8 cellular contexts compared by ENCODE assay signal in the genomic region with DNA sequence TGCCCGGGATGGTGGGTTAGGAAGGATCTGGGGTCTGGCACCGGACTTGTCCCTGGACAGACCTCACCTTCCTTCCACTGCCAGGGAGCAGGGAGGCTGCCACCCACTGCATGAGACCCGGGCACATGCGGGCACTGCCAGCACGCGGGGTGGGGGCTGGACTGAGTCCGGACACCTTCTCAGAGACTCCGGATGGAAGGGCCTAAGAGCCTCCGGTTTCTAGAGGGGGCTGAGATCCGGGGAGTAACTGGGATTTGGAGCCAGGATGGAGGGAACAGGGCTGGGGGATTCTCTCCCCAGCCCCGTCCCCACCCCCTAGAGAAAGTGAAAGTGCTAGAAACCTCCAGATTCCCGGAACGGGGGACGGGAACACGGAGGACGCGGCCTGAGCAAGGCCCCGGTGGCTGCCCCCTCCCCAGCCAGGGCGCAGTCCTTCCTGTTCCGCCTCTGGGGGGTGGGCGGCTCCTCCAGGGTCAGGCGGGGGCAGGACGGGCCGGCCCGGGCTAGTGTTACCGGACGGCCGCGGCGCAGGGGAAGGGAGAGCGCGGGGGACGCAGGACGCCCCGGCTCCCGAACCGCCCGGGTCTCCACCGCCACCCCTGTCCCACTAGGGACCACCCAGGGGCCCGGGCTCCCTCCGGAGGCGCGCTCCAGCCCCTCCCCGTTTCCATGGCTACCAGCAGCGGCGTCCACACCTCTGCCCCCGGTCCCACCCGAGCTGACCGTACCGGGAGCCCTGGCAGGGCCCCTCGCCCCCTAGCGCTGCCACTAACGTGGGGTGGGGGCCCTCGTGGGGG. TPM values are rescaled to one million over a fixed set of nuclear protein-coding genes. Genes with fewer than 3 reads are reported as not detected.
A peak's percentile ranks its signal among the peaks of the same experiment; 100 is the strongest.
DNase-seq lines count a peak whose midpoint lies in the region; ATAC-seq and TF ChIP-seq lines count a peak whose summit lies in the region.

No MANE protein-coding gene starts in this region.

- H3K9ac ChIP-seq in endodermal cell (ENCODE audit: extremely low read depth, low read length, poor library complexity, severe bottlenecking), result peak overlapping the region; percentile 68

- WGBS in endodermal cell (ENCODE audit: insufficient coverage in 1 of 2, insufficient read length in 1 of 2), 2 experiments, result 11 to 53% methylated on average over 4 to 54 of the region's 54 CpGs

- peak overlapping the region; percentile 84 for H3K4me3 ChIP-seq in endodermal cell (ENCODE audit: low read length)
- H3K4me3 ChIP-seq in muscle layer of duodenum (ENCODE audit: low read depth in 1 of 2, low read length in 2 of 2), result peak overlapping the region; percentile 82

- no peaks in the 10 kb centered on the region for H3K9me3 ChIP-seq in endodermal cell (ENCODE audit: control insufficient read depth, low read length)
- no peaks in the 10 kb centered on the region for H3K9me3 ChIP-seq in muscle layer of duodenum (ENCODE audit: control insufficient read depth in 1 of 2, low read length in 2 of 2)

- H3K27me3 ChIP-seq in endodermal cell (ENCODE audit: control insufficient read depth, insufficient read depth, low read length, poor library complexity, severe bottlenecking), result no peaks in the 10 kb centered on the region
- no peaks in the 10 kb centered on the region for H3K27me3 ChIP-seq in muscle layer of duodenum (ENCODE audit: low read depth, low read length)

- ATAC-seq in HG03039 (IDR thresholded peaks at IDR 0.05; ENCODE audit: unreplicated experiment), result peak; percentile 12

- H3K27me3 Mint-ChIP-seq in activated CD4-positive, alpha-beta T cell treated with anti-CD3 and anti-CD28 coated beads, Interleukin-2, amount 10 ng/mL, durations not matched to agents 24 days and 14 days, result peaks cover 2% of the 10 kb centered on the region
- H3K27me3 Mint-ChIP-seq in T-helper 2 cell treated with Interferon-gamma antibody and Interleukin-4, amounts not matched to agents 5 μg/mL and 100 μg/mL, for 36 hours (ENCODE audit: low read depth), result peaks cover 3% of the 10 kb centered on the region
- no peaks in the 10 kb centered on the region for H3K27me3 Mint-ChIP-seq in endodermal cell (ENCODE audit: insufficient read depth)

- H3K36me3 ChIP-seq in endodermal cell (ENCODE audit: control insufficient read depth, insufficient read depth, low read length) (peaks cover 9% of the 10 kb centered on the region), muscle layer of duodenum (ENCODE audit: control insufficient read depth in 1 of 2, insufficient read depth in 2 of 2, low read length in 2 of 2) (no peaks in the 10 kb centered on the region)

- H3K27ac ChIP-seq in endodermal cell (ENCODE audit: low read depth, low read length) (peak overlapping the region; percentile 53), muscle layer of duodenum (ENCODE audit: low read length) (peak overlapping the region; percentile 80)

- H3K4me1 ChIP-seq in endodermal cell (ENCODE audit: control insufficient read depth, insufficient read depth, low read length), result peaks cover 9% of the 10 kb centered on the region
- H3K4me1 ChIP-seq in muscle layer of duodenum (ENCODE audit: control insufficient read depth in 1 of 2, insufficient read depth in 2 of 2, low read length in 2 of 2), result peaks cover 7 to 29% of the 10 kb centered on the region in 2 donors

- peaks cover 34% of the 10 kb centered on the region for H3K4me1 Mint-ChIP-seq in activated CD4-positive, alpha-beta T cell treated with anti-CD3 and anti-CD28 coated beads, Interleukin-2, amount 10 ng/mL, durations not matched to agents 24 days and 14 days
- H3K4me1 Mint-ChIP-seq in T-helper 2 cell treated with Interferon-gamma antibody and Interleukin-4, amounts not matched to agents 5 μg/mL and 100 μg/mL, for 36 hours (ENCODE audit: low read depth), result peaks cover 33% of the 10 kb centered on the region
- peaks cover 24% of the 10 kb centered on the region for H3K4me1 Mint-ChIP-seq in endodermal cell

- TF ChIP-seq CTCF in endodermal cell (conservative IDR thresholded peaks at IDR 0.05), result no peak

- peak overlapping the region; percentile 91 for H3K4me3 Mint-ChIP-seq in activated CD4-positive, alpha-beta T cell treated with anti-CD3 and anti-CD28 coated beads, Interleukin-2, amount 10 ng/mL, durations not matched to agents 24 days and 14 days
- H3K4me3 Mint-ChIP-seq in T-helper 2 cell treated with Interferon-gamma antibody and Interleukin-4, amounts not matched to agents 5 μg/mL and 100 μg/mL, for 36 hours, result peak overlapping the region; percentile 91
- H3K4me3 Mint-ChIP-seq in endodermal cell, result peak overlapping the region; percentile 72

- intact Hi-C loops in activated CD4-positive, alpha-beta T cell treated with anti-CD3 and anti-CD28 coated beads, Interleukin-2, amount 10 ng/mL, durations not matched to agents 24 days and 14 days (cut with micrococcal nuclease), result loop anchor here (10.0 kb wide), 1 partner anchor 204 kb away; no protein-coding TSS in a partner anchor

- peak overlapping the region; percentile 88 for H3K27ac Mint-ChIP-seq in activated CD4-positive, alpha-beta T cell treated with anti-CD3 and anti-CD28 coated beads, Interleukin-2, amount 10 ng/mL, durations not matched to agents 24 days and 14 days
- H3K27ac Mint-ChIP-seq in T-helper 2 cell treated with Interferon-gamma antibody and Interleukin-4, amounts not matched to agents 5 μg/mL and 100 μg/mL, for 36 hours, result peak overlapping the region; percentile 81
- peak overlapping the region; percentile 39 for H3K27ac Mint-ChIP-seq in endodermal cell

- no peaks in the 10 kb centered on the region for H3K9me3 Mint-ChIP-seq in activated CD4-positive, alpha-beta T cell treated with anti-CD3 and anti-CD28 coated beads, Interleukin-2, amount 10 ng/mL, durations not matched to agents 24 days and 14 days
- H3K9me3 Mint-ChIP-seq in T-helper 2 cell treated with Interferon-gamma antibody and Interleukin-4, amounts not matched to agents 5 μg/mL and 100 μg/mL, for 36 hours, result no peaks in the 10 kb centered on the region
- H3K9me3 Mint-ChIP-seq in endodermal cell, result no peaks in the 10 kb centered on the region

- DNase-seq in activated CD4-positive, alpha-beta T cell treated with anti-CD3 and anti-CD28 coated beads, Interleukin-2, amount 10 ng/mL, durations not matched to agents 24 days and 14 days, result peak; percentile 82
- no peak for DNase-seq in activated CD4-positive, alpha-beta T cell treated with anti-CD3 and anti-CD28 coated beads for 1 hour
- DNase-seq in T-helper 2 cell treated with Interferon-gamma antibody and Interleukin-4, amounts not matched to agents 5 μg/mL and 100 μg/mL, for 36 hours (ENCODE audit: low spot score), result no peak
- DNase-seq in endodermal cell (peak; percentile 76), NCI-H187 treated with DMSO at 0.1 percent for 48 hours (lab: John Stamatoyannopoulos, UW) (no peak), MV-4-11 (lab: John Stamatoyannopoulos, UW) (no peak)

- peaks cover 2% of the 10 kb centered on the region for H3K36me3 Mint-ChIP-seq in activated CD4-positive, alpha-beta T cell treated with anti-CD3 and anti-CD28 coated beads, Interleukin-2, amount 10 ng/mL, durations not matched to agents 24 days and 14 days (ENCODE audit: low read depth)
- H3K36me3 Mint-ChIP-seq in T-helper 2 cell treated with Interferon-gamma antibody and Interleukin-4, amounts not matched to agents 5 μg/mL and 100 μg/mL, for 36 hours (ENCODE audit: low read depth), result peaks cover 26% of the 10 kb centered on the region
- H3K36me3 Mint-ChIP-seq in endodermal cell (ENCODE audit: low read depth), result no peaks in the 10 kb centered on the region

RNA-seq across cellular contexts. Expression of a gene that starts 0.7 kb away (rescaled TPM):
- 32.1 and 33.4 TPM in 2 replicates for total RNA-seq in activated CD4-positive, alpha-beta T cell treated with anti-CD3 and anti-CD28 coated beads, Interleukin-2, amount 10 ng/mL, durations not matched to agents 24 days and 14 days
- 10 to 100 TPM; 58.9 to 61.6 TPM for total RNA-seq in endodermal cell
- polyA plus RNA-seq in endodermal cell (2013, experiment 1 of 2), result 45.1 TPM
- polyA plus RNA-seq in endodermal cell (2013, experiment 2 of 2), result 40.0 TPM

Comparison
In these comparisons a context has a peak if more than half of its experiments do, and no peak if none do; other contexts are left out.
1. DNase-seq: peak in activated CD4-positive, alpha-beta T cell treated with anti-CD3 and anti-CD28 coated beads, Interleukin-2, amount 10 ng/mL, durations not matched to agents 24 days and 14 days (single experiment) and endodermal cell (single experiment); none in activated CD4-positive, alpha-beta T cell treated with anti-CD3 and anti-CD28 coated beads for 1 hour (single experiment), T-helper 2 cell treated with Interferon-gamma antibody and Interleukin-4, amounts not matched to agents 5 μg/mL and 100 μg/mL, for 36 hours (single experiment), NCI-H187 treated with DMSO at 0.1 percent for 48 hours (single experiment) and MV-4-11 (single experiment).
2. Peak in every context shown above with its lines, with median percentiles within 50 percentile points of each other: H3K27ac Mint-ChIP-seq and H3K4me3 Mint-ChIP-seq.